In genomic region chr2:235877271-235877670, GRCh38 we compare ENCODE assay signal across 26 cellular contexts.
"Had no signal": no experiment of that assay in that cellular context is flagged by ENCODE, and none has a peak within 500 bp of the region (broad histone marks: within the 10 kb centered on the region; RNA-seq: fewer than 3 reads in every experiment).

No MANE protein-coding gene starts in this region.

- H2AFZ ChIP-seq: hepatocyte had no signal

- H3K4me2 ChIP-seq: hepatocyte had no signal

- H3K36me3 ChIP-seq: esophagus muscularis mucosa, heart left ventricle, left lung, lower lobe of right lung had no signal

- H3K9me3 Mint-ChIP-seq: immature natural killer cell, mesothelial cell of epicardium had no signal

- H3K4me3 ChIP-seq: coronary artery, dorsolateral prefrontal cortex, esophagus muscularis mucosa, gastroesophageal sphincter, heart left ventricle, hepatocyte, left lung, lower lobe of right lung, mucosa of descending colon had no signal

- H3K4me1 ChIP-seq: esophagus muscularis mucosa, gastroesophageal sphincter, heart left ventricle, left lung, lower lobe of right lung had no signal

- H3K27me3 ChIP-seq: dorsolateral prefrontal cortex, esophagus muscularis mucosa, gastroesophageal sphincter, heart left ventricle, hepatocyte, left lung had no signal

- H3K4me3 Mint-ChIP-seq: immature natural killer cell, mesothelial cell of epicardium had no signal

- H3K4me1 Mint-ChIP-seq: mesothelial cell of epicardium, naive B cell had no signal

- H3K27me3 Mint-ChIP-seq: naive B cell had no signal

- H3K27ac ChIP-seq: coronary artery, dorsolateral prefrontal cortex, esophagus muscularis mucosa, gastroesophageal sphincter, heart left ventricle, hepatocyte, left lung, lower lobe of right lung had no signal

- FAIRE-seq: colon, endothelial cell of umbilical vein, frontal cortex, kidney had no signal

- DNase-seq: dermis blood vessel endothelial cell; dorsolateral prefrontal cortex; effector CD4-positive, alpha-beta T cell; effector memory CD4-positive, alpha-beta T cell; foreskin fibroblast; heart left ventricle; hypothalamus; immature natural killer cell; islet precursor cell; kidney; kidney glomerular epithelial cell; left colon; left lung; left ventricle myocardium superior; lower lobe of right lung; mesenchymal stem cell; mucosa of descending colon; naive B cell had no signal

- H3K9me3 ChIP-seq: esophagus muscularis mucosa, gastroesophageal sphincter, heart left ventricle, left lung, lower lobe of right lung, mucosa of descending colon had no signal

- H3K79me2 ChIP-seq: hepatocyte had no signal

- H3K27ac Mint-ChIP-seq: immature natural killer cell, mesothelial cell of epicardium, naive B cell had no signal

- H3K36me3 Mint-ChIP-seq: immature natural killer cell, naive B cell had no signal
